Comparison of ENCODE assay signal across 12 cellular contexts in the genomic region with DNA sequence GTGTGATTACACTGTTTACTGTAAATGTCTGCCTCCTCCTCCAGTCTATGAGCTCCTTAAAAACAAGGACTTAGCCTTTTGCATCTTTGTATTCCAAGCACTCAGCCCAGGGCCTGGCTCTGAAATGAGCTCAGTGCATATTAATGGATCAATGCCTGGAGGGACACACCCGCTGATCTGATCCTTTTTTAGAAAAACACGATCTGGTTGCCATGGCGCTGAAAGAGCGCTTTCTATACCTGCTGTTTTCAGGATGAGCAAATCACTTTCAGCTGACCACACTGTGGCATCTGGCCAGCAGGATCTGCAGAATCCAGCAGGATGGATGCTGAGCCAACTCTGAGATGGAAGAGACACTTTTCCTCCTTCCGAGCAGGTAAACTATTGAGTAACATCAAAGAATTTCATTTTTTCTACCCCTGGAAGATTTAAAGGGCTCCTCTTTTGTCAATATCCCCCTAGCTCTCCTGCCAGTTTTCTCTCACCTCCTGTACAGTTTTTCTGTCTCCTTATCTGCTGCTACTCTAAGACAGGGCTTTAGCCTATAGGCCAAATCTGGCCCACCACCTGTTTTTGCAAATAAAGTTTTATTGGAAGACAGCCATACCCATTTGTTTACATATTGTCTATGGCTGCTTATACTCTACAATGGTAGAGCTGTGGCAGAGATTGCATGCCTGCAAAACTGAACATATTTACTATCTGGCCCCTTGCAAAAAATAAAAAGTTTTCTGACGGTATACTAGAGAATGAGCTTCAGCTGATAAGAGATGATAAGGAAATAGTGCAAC.
DNase-seq lines count a peak whose midpoint lies in the region; ATAC-seq and TF ChIP-seq lines count a peak whose summit lies in the region.
"Had no signal": no experiment of that assay in that cellular context is flagged by ENCODE, and none has a peak within 500 bp of the region (broad histone marks: within the 10 kb centered on the region; RNA-seq: fewer than 3 reads in every experiment).

No MANE protein-coding gene starts in this region.

- DNase-seq in Ammon's horn (ENCODE audit: low spot score), result peak; percentile 67
- peak; percentile 95 for DNase-seq in NCI-H146 treated with DMSO at 0.1 percent for 48 hours (lab: John Stamatoyannopoulos, UW; ENCODE audit: unreplicated experiment)
- DNase-seq in amygdala (lab: John Stamatoyannopoulos, UW), result peak in 35 of 56 donors; percentile 7 to 81 (median 48)
- DNase-seq in hypothalamus (lab: John Stamatoyannopoulos, UW), result peak in 30 of 51 donors; percentile 8 to 72 (median 42)
- no peak for DNase-seq in stimulated activated CD4-positive, alpha-beta T cell treated with anti-CD3 and anti-CD28 coated beads, Interleukin-2, amount 100 ng/mL, for 48 hours
- no peak for DNase-seq in erythroblast (lab: John Stamatoyannopoulos, UW)
- no peak for DNase-seq in stimulated activated CD4-positive, alpha-beta T cell treated with anti-CD3 and anti-CD28 coated beads, Interleukin-1b, Interleukin-23, amount 100 ng/mL, for 48 hours
- DNase-seq: activated T-cell treated with anti-CD3 and anti-CD28 coated beads, Interleukin-2, amount 50 U/mL, for 72 hours; effector memory CD8-positive, alpha-beta T cell; NCI-H1436 treated with DMSO at 0.1 percent for 48 hours had no signal

- no peak for TF ChIP-seq POLR2A in erythroblast (IDR thresholded peaks at IDR 0.05; ENCODE audit: low read length)

- no peak for ATAC-seq in HG03159 (IDR thresholded peaks at IDR 0.05; ENCODE audit: unreplicated experiment)
- ATAC-seq: activated T-cell treated with anti-CD3 and anti-CD28 coated beads, Interleukin-2, amount 50 U/mL, for 72 hours; effector memory CD8-positive, alpha-beta T cell; left lobe of liver had no signal

Comparison
In these comparisons a context has a peak if more than half of its experiments do, and no peak if none do; other contexts are left out.
1. DNase-seq: peak in Ammon's horn (single experiment), NCI-H146 treated with DMSO at 0.1 percent for 48 hours (single experiment), amygdala (35 of 56) and hypothalamus (30 of 51); none in stimulated activated CD4-positive, alpha-beta T cell treated with anti-CD3 and anti-CD28 coated beads, Interleukin-2, amount 100 ng/mL, for 48 hours (0 of 2), erythroblast (0 of 2) and stimulated activated CD4-positive, alpha-beta T cell treated with anti-CD3 and anti-CD28 coated beads, Interleukin-1b, Interleukin-23, amount 100 ng/mL, for 48 hours (single experiment).